21 cellular contexts compared by ENCODE assay signal in the genomic region with DNA sequence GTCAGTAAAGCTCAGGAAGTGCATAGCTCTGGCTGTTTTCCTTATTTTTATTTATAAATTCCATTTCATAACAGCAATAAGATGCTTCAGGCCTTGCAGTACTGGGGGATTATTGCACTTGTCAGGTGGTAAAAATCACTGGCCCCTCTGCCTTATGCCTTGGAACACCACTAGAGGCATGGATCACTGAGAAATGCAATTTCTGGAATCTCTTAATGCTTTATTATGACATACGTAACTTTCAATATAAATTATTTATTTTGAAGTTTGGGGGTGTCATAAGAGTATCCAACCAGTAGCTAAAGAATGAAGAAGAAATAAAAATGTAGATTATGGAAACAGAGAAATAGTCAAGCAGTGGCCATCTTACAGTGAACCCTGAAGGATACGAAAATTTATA.
"Had no signal": no experiment of that assay in that cellular context is flagged by ENCODE, and none has a peak within 500 bp of the region (broad histone marks: within the 10 kb centered on the region; RNA-seq: fewer than 3 reads in every experiment).

No MANE protein-coding gene starts in this region.

- H3K36me3 ChIP-seq: heart left ventricle, sigmoid colon, spleen, thoracic aorta had no signal

- H3K4me3 ChIP-seq: heart left ventricle, mucosa of descending colon, sigmoid colon, spleen, thoracic aorta had no signal

- H3K9me3 ChIP-seq: heart left ventricle, mucosa of descending colon, sigmoid colon, spleen, thoracic aorta had no signal

- H3K27me3 ChIP-seq: heart left ventricle, sigmoid colon, spleen had no signal

- DNase-seq: activated CD4-positive, alpha-beta T cell treated with anti-CD3 and anti-CD28 coated beads for 4 hours; activated CD4-positive, alpha-beta T cell treated with anti-CD3 and anti-CD28 coated beads, Interleukin-2, amount 50 U/mL, for 48 hours; activated CD4-positive, CD25-positive, alpha-beta regulatory T cell; activated effector memory CD4-positive, alpha-beta T cell treated with Interleukin-2 at 50 U/mL for 16 hours; activated naive CD4-positive, alpha-beta T cell treated with anti-CD3 and anti-CD28 coated beads for 36 hours; activated naive CD8-positive, alpha-beta T cell treated with anti-CD3 and anti-CD28 coated beads, Interleukin-2, amount 10 ng/mL, durations not matched to agents 7 days and 5 days; activated T-cell treated with anti-CD3 and anti-CD28 coated beads, Interleukin-2, amount 50 U/mL, for 72 hours; amniotic stem cell; cerebellar nuclear complex; heart left ventricle; islet precursor cell; left cardiac atrium; mucosa of descending colon; nephron progenitor cell; occipital lobe; sigmoid colon; spleen; stimulated activated CD4-positive, alpha-beta T cell treated with anti-CD3 and anti-CD28 coated beads, Interleukin-4, amount 100 ng/mL, for 1 hour; stimulated activated naive CD4-positive, alpha-beta T cell treated with Interleukin-2 at 50 U/mL for 16 hours; T1000 had no signal

- ATAC-seq: activated T-cell treated with anti-CD3 and anti-CD28 coated beads, Interleukin-2, amount 50 U/mL, for 72 hours; heart left ventricle; left cardiac atrium; mucosa of descending colon had no signal

- H3K4me1 ChIP-seq: sigmoid colon, spleen had no signal

- H3K27ac ChIP-seq: heart left ventricle, spleen, thoracic aorta had no signal
